ENCODE assay signal across 8 cellular contexts in the genomic region with DNA sequence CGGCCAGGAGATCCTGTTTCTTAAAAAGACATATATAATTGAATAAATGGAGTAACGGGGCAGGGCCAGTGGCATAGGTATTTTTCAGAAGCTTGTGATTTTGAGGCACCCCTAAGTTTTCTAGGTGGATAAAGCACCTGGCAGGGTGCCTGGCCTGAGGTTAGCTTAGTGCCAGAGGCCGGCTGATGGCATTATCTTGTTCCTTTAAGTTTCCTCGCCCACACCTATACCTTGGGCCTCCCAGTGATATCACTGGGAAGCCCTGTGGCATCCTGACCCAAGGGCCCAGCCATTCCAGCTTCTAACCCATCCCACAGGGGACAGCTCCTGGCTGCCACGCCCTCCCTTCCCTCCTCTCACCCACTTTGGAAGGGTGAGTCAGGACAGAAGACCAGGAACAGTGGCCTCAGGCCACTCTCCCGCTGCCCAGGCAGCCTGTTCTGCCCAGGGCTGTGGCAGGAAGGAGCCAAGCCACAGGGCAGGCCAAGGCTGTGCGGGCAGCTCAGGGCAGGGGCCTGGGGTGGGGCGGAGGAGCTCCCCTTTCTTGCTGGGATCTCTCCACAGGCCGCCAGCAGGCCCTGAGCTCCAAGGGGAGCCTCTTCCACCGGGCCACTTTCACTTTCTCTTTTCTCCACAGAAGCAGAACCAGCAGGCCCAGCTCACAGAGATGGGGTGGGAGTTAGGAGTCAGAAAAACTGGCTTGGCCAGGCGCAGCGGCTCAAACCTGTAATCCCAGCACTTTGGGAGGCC.
A peak's percentile ranks its signal among the peaks of the same experiment; 100 is the strongest.
DNase-seq lines count a peak whose midpoint lies in the region; ATAC-seq and TF ChIP-seq lines count a peak whose summit lies in the region.

No MANE protein-coding gene starts in this region.

- ATAC-seq in GM18502 (IDR thresholded peaks at IDR 0.05; ENCODE audit: poor library complexity, unreplicated experiment) = no peak

- peak; percentile 66 for DNase-seq in CD14-positive monocyte (ENCODE audit: low spot score)
- peak; percentile 44 for DNase-seq in HuH-7.5 (ENCODE audit: low spot score)
- DNase-seq in lung microvascular endothelial cell (ENCODE audit: low read depth in 2 of 2) = peak; percentile 82
- peak; percentile 75 for DNase-seq in stromal cell of bone marrow (ENCODE audit: low read depth)
- no peak for DNase-seq in KG1 (lab: John Stamatoyannopoulos, UW)

- H3K27ac ChIP-seq in VCaP = peak overlapping the region; percentile 86

- no peaks in the 10 kb centered on the region for H3K9me3 Mint-ChIP-seq in CD14-positive monocyte
- no peaks in the 10 kb centered on the region for H3K9me3 Mint-ChIP-seq in dendritic cell treated with granulocyte-macrophage colony-stimulating factor and Interleukin-4, amounts not matched to agents 40 ng/mL and 50 ng/mL, for 4 days

- TF ChIP-seq CTCF in CD14-positive monocyte (IDR thresholded peaks at IDR 0.05) (no peak), VCaP (conservative IDR thresholded peaks at IDR 0.05) (no peak)

- intact Hi-C loops in CD14-positive monocyte (cut with micrococcal nuclease) = no loop called here
- intact Hi-C loops in dendritic cell treated with granulocyte-macrophage colony-stimulating factor and Interleukin-4, amounts not matched to agents 40 ng/mL and 50 ng/mL, for 4 days (cut with micrococcal nuclease) = no loop called here

- H3K27ac Mint-ChIP-seq in CD14-positive monocyte = peak overlapping the region; percentile 90 to 98 (median 93)
- H3K27ac Mint-ChIP-seq in dendritic cell treated with granulocyte-macrophage colony-stimulating factor and Interleukin-4, amounts not matched to agents 40 ng/mL and 50 ng/mL, for 4 days = peak overlapping the region; percentile 97

- peaks cover 0 to 8% (median 4%) of the 10 kb centered on the region in 3 donors for H3K27me3 Mint-ChIP-seq in CD14-positive monocyte (ENCODE audit: low read depth in 3 of 3)
- no peaks in the 10 kb centered on the region for H3K27me3 Mint-ChIP-seq in dendritic cell treated with granulocyte-macrophage colony-stimulating factor and Interleukin-4, amounts not matched to agents 40 ng/mL and 50 ng/mL, for 4 days

- peaks cover 0 to 4% of the 10 kb centered on the region in 2 donors for H3K36me3 Mint-ChIP-seq in CD14-positive monocyte
- no peaks in the 10 kb centered on the region for H3K36me3 Mint-ChIP-seq in dendritic cell treated with granulocyte-macrophage colony-stimulating factor and Interleukin-4, amounts not matched to agents 40 ng/mL and 50 ng/mL, for 4 days (ENCODE audit: low read depth)

- peaks cover 59% of the 10 kb centered on the region for H3K4me1 Mint-ChIP-seq in CD14-positive monocyte
- H3K4me1 Mint-ChIP-seq in dendritic cell treated with granulocyte-macrophage colony-stimulating factor and Interleukin-4, amounts not matched to agents 40 ng/mL and 50 ng/mL, for 4 days (ENCODE audit: low read depth) = peaks cover 77% of the 10 kb centered on the region

- H3K4me3 Mint-ChIP-seq in CD14-positive monocyte = peak overlapping the region; percentile 39 to 64
- H3K4me3 Mint-ChIP-seq in dendritic cell treated with granulocyte-macrophage colony-stimulating factor and Interleukin-4, amounts not matched to agents 40 ng/mL and 50 ng/mL, for 4 days = peak overlapping the region; percentile 60
